9 cellular contexts compared by ENCODE assay signal in the genomic region with DNA sequence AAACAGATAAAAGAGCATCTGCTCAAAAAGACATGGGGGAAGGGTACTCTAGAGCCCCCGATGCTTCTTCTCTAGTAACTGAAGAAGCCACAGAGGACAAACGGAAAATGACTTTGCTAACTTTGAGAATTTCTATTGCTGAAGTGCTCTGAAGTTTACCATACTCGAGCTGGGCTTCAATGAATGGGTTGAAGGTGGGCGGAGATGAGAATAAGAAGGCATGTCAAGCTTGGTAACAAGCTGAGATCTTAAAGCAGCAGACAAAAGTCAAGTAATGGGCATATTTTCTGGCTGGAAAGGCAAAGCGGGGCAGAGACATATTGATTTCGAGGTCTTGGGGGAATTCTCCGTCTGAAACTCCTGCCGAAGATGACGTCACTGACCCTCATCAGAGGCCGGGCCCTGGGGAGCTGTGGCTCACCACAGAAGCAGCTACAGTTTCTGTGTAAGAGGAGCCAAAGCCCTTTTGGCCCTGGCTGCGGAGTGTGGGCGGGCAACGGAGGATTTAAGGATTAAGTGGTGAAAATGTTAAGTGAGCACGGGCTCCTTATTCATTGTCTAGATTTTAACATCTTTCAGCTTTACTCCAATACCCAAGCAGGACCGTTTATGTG.
DNase-seq lines count a peak whose midpoint lies in the region; ATAC-seq and TF ChIP-seq lines count a peak whose summit lies in the region.
"Had no signal": no experiment of that assay in that cellular context is flagged by ENCODE, and none has a peak within 500 bp of the region (broad histone marks: within the 10 kb centered on the region; RNA-seq: fewer than 3 reads in every experiment).

No MANE protein-coding gene starts in this region.

- H3K4me3 ChIP-seq in WERI-Rb-1 (ENCODE audit: low read depth, low read length), result no peak overlapping the region
- H3K4me3 ChIP-seq: Peyer's patch had no signal

- ATAC-seq in GM18909 (IDR thresholded peaks at IDR 0.05; ENCODE audit: poor library complexity, unreplicated experiment) (peak; percentile 98), HG02938 (IDR thresholded peaks at IDR 0.05; ENCODE audit: unreplicated experiment) (peak; percentile 96)

- H3K9me3 ChIP-seq in WERI-Rb-1 (ENCODE audit: severe bottlenecking), result no peaks in the 10 kb centered on the region
- H3K9me3 ChIP-seq: Peyer's patch had no signal

- H3K36me3 ChIP-seq in WERI-Rb-1, result no peaks in the 10 kb centered on the region
- H3K36me3 ChIP-seq: Peyer's patch had no signal

- TF ChIP-seq CTCF in WERI-Rb-1 (IDR thresholded peaks at IDR 0.05; ENCODE audit: low read depth, low read length), result no peak

- peak; percentile 8 for DNase-seq in WERI-Rb-1
- peak; percentile 86 for DNase-seq in myocyte (ENCODE audit: low read depth)
- DNase-seq in HT-29 (ENCODE audit: low spot score), result no peak
- DNase-seq in stimulated activated CD4-positive, alpha-beta T cell treated with anti-CD3 and anti-CD28 coated beads, Interleukin-2, amount 100 ng/mL, for 48 hours, result no peak
- DNase-seq in NCI-H1436 (lab: John Stamatoyannopoulos, UW), result no peak
- DNase-seq in OCI-M2 (lab: John Stamatoyannopoulos, UW; ENCODE audit: unreplicated experiment), result no peak

- H3K27ac ChIP-seq in WERI-Rb-1, result no peak overlapping the region
- H3K27ac ChIP-seq: Peyer's patch had no signal

- peaks cover 63% of the 10 kb centered on the region for H3K27me3 ChIP-seq in WERI-Rb-1 (ENCODE audit: insufficient read depth, low read depth, severe bottlenecking)
- H3K27me3 ChIP-seq: Peyer's patch had no signal

Comparison
In these comparisons a context has a peak if more than half of its experiments do, and no peak if none do; other contexts are left out.
1. DNase-seq: peak in WERI-Rb-1 (single experiment) and myocyte (single experiment); none in HT-29 (single experiment), stimulated activated CD4-positive, alpha-beta T cell treated with anti-CD3 and anti-CD28 coated beads, Interleukin-2, amount 100 ng/mL, for 48 hours (0 of 2), NCI-H1436 (single experiment) and OCI-M2 (single experiment).